Comparison of ENCODE assay signal across 10 cellular contexts in genomic region chr2:190791983-190792575, GRCh38.
A peak's percentile ranks its signal among the peaks of the same experiment; 100 is the strongest.
DNase-seq lines count a peak whose midpoint lies in the region; ATAC-seq and TF ChIP-seq lines count a peak whose summit lies in the region.
"Had no signal": no experiment of that assay in that cellular context is flagged by ENCODE, and none has a peak within 500 bp of the region (broad histone marks: within the 10 kb centered on the region; RNA-seq: fewer than 3 reads in every experiment).

No MANE protein-coding gene starts in this region.

- DNase-seq in NCI-H2107 treated with DMSO at 0.1 percent for 48 hours (lab: John Stamatoyannopoulos, UW; ENCODE audit: unreplicated experiment): peak; percentile 19
- no peak for DNase-seq in NCI-H2107 (lab: John Stamatoyannopoulos, UW)
- peak; percentile 26 for DNase-seq in IMR-90
- DNase-seq in endothelial cell (ENCODE audit: low spot score): no peak
- no peak for DNase-seq in NCI-H524 (lab: John Stamatoyannopoulos, UW)
- no peak for DNase-seq in activated CD4-positive, CD25-positive, alpha-beta regulatory T cell treated with anti-CD3 and anti-CD28 coated beads, Interleukin-2, amount 50 U/mL, for 72 hours
- DNase-seq in BE2C: no peak
- DNase-seq: lower lobe of right lung had no signal

- H3K4me1 ChIP-seq in IMR-90 (ENCODE audit: control insufficient read depth, insufficient read depth, low read length): peaks cover 6% of the 10 kb centered on the region
- peaks cover 47% of the 10 kb centered on the region for H3K4me1 ChIP-seq in parathyroid adenoma
- H3K4me1 ChIP-seq in BE2C: peaks cover 12% of the 10 kb centered on the region

- peak overlapping the region; percentile 23; the same call in 1 of the 2 replicates for H2BK20ac ChIP-seq in IMR-90 (ENCODE audit: low read depth, low read length)

- 0 out of 3 replicates have a peak overlapping the region, but pooled peaks have one; percentile 29 for H2BK15ac ChIP-seq in IMR-90 (ENCODE audit: low read depth, low read length)

- peak; percentile 63 for ATAC-seq in IMR-90 (ENCODE audit: low read depth)

- no peaks in the 10 kb centered on the region for H3K36me3 Mint-ChIP-seq in endothelial cell (ENCODE audit: low read depth, unreplicated experiment)

- H4K5ac ChIP-seq in IMR-90 (ENCODE audit: low read depth, low read length): no peak overlapping the region

- H3K4me3 Mint-ChIP-seq in endothelial cell (ENCODE audit: unreplicated experiment): peak overlapping the region; percentile 53

- dilution Hi-C loops in IMR-90 (cut with HindIII; ENCODE audit: low sequenced_read_pairs, unreplicated experiment): no loop called here

- no peak for TF ChIP-seq POLR2A in IMR-90 (IDR thresholded peaks at IDR 0.05; ENCODE audit: low read depth, low read length)

- H3K9me3 Mint-ChIP-seq in endothelial cell (ENCODE audit: unreplicated experiment): no peaks in the 10 kb centered on the region

- H3K4me2 ChIP-seq in IMR-90 (ENCODE audit: low read depth, low read length) (peak overlapping the region; percentile 55), parathyroid adenoma (ENCODE audit: low read length) (peak overlapping the region; percentile 46)

- CTCF ChIA-PET in IMR-90 (lab: Yijun Ruan, JAX): no interaction called here

- H2AFZ ChIP-seq in IMR-90 (replicated peaks; ENCODE audit: low read length, poor library complexity): no peak overlapping the region
- H2AFZ ChIP-seq in parathyroid adenoma: peak overlapping the region; percentile 2

- H2AK5ac ChIP-seq in IMR-90 (ENCODE audit: low read depth, low read length): no peak overlapping the region

- H2AK9ac ChIP-seq in IMR-90 (replicated peaks; ENCODE audit: low read depth, low read length, poor library complexity): no peak overlapping the region

- H4K20me1 ChIP-seq in IMR-90 (ENCODE audit: insufficient read depth, low read length): no peaks in the 10 kb centered on the region

- no CpG with 5 or more reads among the region's 1 CpG for WGBS in IMR-90 (ENCODE audit: extremely low coverage in 2 of 2, insufficient read length in 1 of 2), 2 experiments

- in situ Hi-C loops in IMR-90 (cut with MboI; ENCODE audit: low sequenced_read_pairs): loop anchor here (25.0 kb wide), 1 partner anchor 345 kb away; no protein-coding TSS in a partner anchor

- peak overlapping the region; percentile 4; the same call in 1 of the 2 replicates for H3K4ac ChIP-seq in IMR-90 (ENCODE audit: low read depth, low read length)

- H2BK5ac ChIP-seq in IMR-90 (ENCODE audit: low read depth, low read length, poor library complexity, severe bottlenecking): peak overlapping the region; percentile 42

- H3K9ac ChIP-seq in IMR-90 (ENCODE audit: low read depth, low read length): no peak overlapping the region
- H3K9ac ChIP-seq in parathyroid adenoma: no peak overlapping the region

- no peak for TF ChIP-seq RAD21 in IMR-90 (IDR thresholded peaks at IDR 0.05; ENCODE audit: low read length)

- no TSS peak for BruUV-seq in IMR-90 (replicated peaks; lab: Mats Ljungman, UMichigan)

- peak overlapping the region; percentile 98 for H3K27ac Mint-ChIP-seq in endothelial cell (ENCODE audit: unreplicated experiment)

- no peak overlapping the region; a peak in 1 of 4 replicates for H4K8ac ChIP-seq in IMR-90 (ENCODE audit: low read depth in 2 of 2, low read length in 2 of 2)

- H3K27me3 Mint-ChIP-seq in endothelial cell (ENCODE audit: unreplicated experiment): peaks cover 3% of the 10 kb centered on the region

- H3K9me1 ChIP-seq in IMR-90 (ENCODE audit: insufficient read depth, low read length): peaks cover 6% of the 10 kb centered on the region; the same call in 1 of the 2 replicates

- H3K36me3 ChIP-seq in IMR-90 (ENCODE audit: control insufficient read depth, insufficient read depth, low read length) (no peaks in the 10 kb centered on the region), parathyroid adenoma (ENCODE audit: control insufficient read depth, insufficient read depth, low read length) (no peaks in the 10 kb centered on the region), BE2C (no peaks in the 10 kb centered on the region)
- H3K36me3 ChIP-seq: lower lobe of right lung had no signal

- peak overlapping the region; percentile 9; the same call in 1 of the 2 replicates for H2BK120ac ChIP-seq in IMR-90 (ENCODE audit: low read depth, low read length)

- H3K4me3 ChIP-seq in IMR-90 (ENCODE audit: insufficient read depth, low read depth, low read length) (no peak overlapping the region), parathyroid adenoma (ENCODE audit: low read depth, low read length) (peak overlapping the region; percentile 13), BE2C (ENCODE audit: low read depth, low read length) (no peak overlapping the region)
- H3K4me3 ChIP-seq: body of pancreas, lower lobe of right lung had no signal

- POLR2A ChIA-PET in IMR-90 (lab: Charles Lee; ENCODE audit: unreplicated experiment): no interaction called here

- H3K4me1 Mint-ChIP-seq in endothelial cell (ENCODE audit: unreplicated experiment): peaks cover 59% of the 10 kb centered on the region

- H3K9me3 ChIP-seq in IMR-90 (ENCODE audit: control insufficient read depth, insufficient read depth, low read length) (no peaks in the 10 kb centered on the region), parathyroid adenoma (ENCODE audit: control insufficient read depth, low read length) (no peaks in the 10 kb centered on the region), BE2C (no peaks in the 10 kb centered on the region)
- H3K9me3 ChIP-seq: body of pancreas, lower lobe of right lung had no signal

- intact Hi-C loops in IMR-90 (cut with micrococcal nuclease): no loop called here

- H3K79me2 ChIP-seq in parathyroid adenoma: no peaks in the 10 kb centered on the region

- H3K14ac ChIP-seq in IMR-90 (replicated peaks; ENCODE audit: low read depth, low read length): peak overlapping the region; percentile 45; the same call in 1 of the 2 replicates

- H4K91ac ChIP-seq in IMR-90 (ENCODE audit: insufficient read depth, low read depth, low read length): no peak overlapping the region

- no peak overlapping the region for H3K23ac ChIP-seq in IMR-90 (ENCODE audit: low read depth, low read length)

- no peaks in the 10 kb centered on the region for H3K79me1 ChIP-seq in IMR-90 (ENCODE audit: low read depth in 1 of 2, low read length in 2 of 2)

- H3K27me3 ChIP-seq in IMR-90 (ENCODE audit: control insufficient read depth, insufficient read depth, low read length) (no peaks in the 10 kb centered on the region), parathyroid adenoma (ENCODE audit: control insufficient read depth, insufficient read depth, low read length) (no peaks in the 10 kb centered on the region), BE2C (no peaks in the 10 kb centered on the region)
- H3K27me3 ChIP-seq: body of pancreas had no signal

- no peak for TF ChIP-seq CTCF in IMR-90 (conservative IDR thresholded peaks at IDR 0.05; ENCODE audit: low read depth, low read length)
- TF ChIP-seq CTCF in endothelial cell (IDR thresholded peaks at IDR 0.05; ENCODE audit: unreplicated experiment): no peak
- TF ChIP-seq CTCF in parathyroid adenoma (IDR thresholded peaks at IDR 0.05): no peak
- no peak for TF ChIP-seq CTCF in BE2C (IDR thresholded peaks at IDR 0.05; ENCODE audit: low read depth, low read length)

- H3K18ac ChIP-seq in IMR-90 (ENCODE audit: low read depth, low read length): peak overlapping the region; percentile 52; the same call in 1 of the 2 replicates

- H3K27ac ChIP-seq in IMR-90 (ENCODE audit: insufficient read depth, low read length) (no peak overlapping the region; the same call in 1 of the 2 replicates), parathyroid adenoma (peak overlapping the region; percentile 74)
- H3K27ac ChIP-seq: body of pancreas, lower lobe of right lung had no signal

- H3K56ac ChIP-seq in IMR-90 (ENCODE audit: extremely low read depth, insufficient read depth, low read length): no peak overlapping the region; the same call in 1 of the 2 replicates

TF ChIP-seq in IMR-90, 13 proteins besides CTCF, POLR2A, EP300 and RAD21:
- no peak for TF ChIP-seq RCOR1 (IDR thresholded peaks at IDR 0.05; ENCODE audit: insufficient replicate concordance, low read length)
- TF ChIP-seq MXI1 (IDR thresholded peaks at IDR 0.05; ENCODE audit: borderline replicate concordance, low read depth, low read length): no peak
- TF ChIP-seq BHLHE40 (IDR thresholded peaks at IDR 0.05; ENCODE audit: low read depth, low read length): no peak
- no peak for TF ChIP-seq CHD1 (IDR thresholded peaks at IDR 0.05; ENCODE audit: low read depth, low read length)
- no peak for TF ChIP-seq RFX5 (IDR thresholded peaks at IDR 0.05; ENCODE audit: low read depth, low read length)
- no peak for TF ChIP-seq NFE2L2 (IDR thresholded peaks at IDR 0.05; ENCODE audit: low read depth, low read length)
- TF ChIP-seq MAFK (IDR thresholded peaks at IDR 0.05; ENCODE audit: low read depth, low read length): no peak
- no peak for TF ChIP-seq USF2 (IDR thresholded peaks at IDR 0.05; ENCODE audit: low read depth, low read length)
- TF ChIP-seq CEBPB (IDR thresholded peaks at IDR 0.05; ENCODE audit: low read depth, low read length): no peak
- no peak for TF ChIP-seq ELK1 (IDR thresholded peaks at IDR 0.05; ENCODE audit: borderline replicate concordance, low read depth, low read length)
- no peak for TF ChIP-seq SMC3 (IDR thresholded peaks at IDR 0.05; ENCODE audit: low read depth, low read length)
- no peak for TF ChIP-seq FOS (IDR thresholded peaks at IDR 0.05; ENCODE audit: low read depth, low read length)
- no peak for TF ChIP-seq MAZ (IDR thresholded peaks at IDR 0.05; ENCODE audit: borderline replicate concordance, low read depth, low read length)

Comparison
In these comparisons a context has a peak if more than half of its experiments do, and no peak if none do; other contexts are left out.
1. DNase-seq: peak in NCI-H2107 treated with DMSO at 0.1 percent for 48 hours (single experiment) and IMR-90 (single experiment); none in NCI-H2107 (single experiment), endothelial cell (single experiment), NCI-H524 (0 of 2), activated CD4-positive, CD25-positive, alpha-beta regulatory T cell treated with anti-CD3 and anti-CD28 coated beads, Interleukin-2, amount 50 U/mL, for 72 hours (single experiment) and BE2C (single experiment).